Comparison of ENCODE assay signal across 18 cellular contexts in genomic region chr4:139910106-139910505, GRCh38.
"Had no signal": no experiment of that assay in that cellular context is flagged by ENCODE, and none has a peak within 500 bp of the region (broad histone marks: within the 10 kb centered on the region; RNA-seq: fewer than 3 reads in every experiment).

No MANE protein-coding gene starts in this region.

- ATAC-seq: activated CD8-positive, alpha-beta T cell treated with anti-CD3 and anti-CD28 coated beads, Interleukin-2, amount 10 ng/mL, durations not matched to agents 7 days and 5 days; esophagus mucosa; foreskin keratinocyte; left lung; naive thymus-derived CD8-positive, alpha-beta T cell; stimulated activated naive CD8-positive, alpha-beta T cell treated with anti-CD3 and anti-CD28 coated beads, Interleukin-15, Interleukin-2, amounts not matched to agents 100 U/mL and 50 U/mL, for 24 hours; T-helper 17 cell; upper lobe of right lung had no signal

- H3K4me3 ChIP-seq: left lung, ovary, prostate gland, thyroid gland, upper lobe of right lung had no signal

- H3K4me1 ChIP-seq: foreskin keratinocyte, prostate gland had no signal

- H3K27ac ChIP-seq: foreskin keratinocyte, left lung, ovary, prostate gland, thyroid gland, upper lobe of right lung had no signal

- H3K36me3 ChIP-seq: left lung, ovary, prostate gland, thyroid gland, upper lobe of right lung had no signal

- H3K9me3 ChIP-seq: left lung, ovary, prostate gland, thyroid gland, upper lobe of right lung had no signal

- DNase-seq: activated CD4-positive, alpha-beta T cell treated with anti-CD3 and anti-CD28 coated beads, Interleukin-2, amount 50 U/mL, for 1 hour; activated CD8-positive, alpha-beta T cell treated with anti-CD3 and anti-CD28 coated beads, Interleukin-2, amount 10 ng/mL, durations not matched to agents 7 days and 5 days; activated gamma-delta T cell treated with Interleukin-2 at 50 U/mL for 16 hours; aorta; central memory CD4-positive, alpha-beta T cell; effector memory CD4-positive, alpha-beta T cell; foreskin keratinocyte; left lung; naive thymus-derived CD8-positive, alpha-beta T cell; ovary; stimulated activated CD4-positive, alpha-beta T cell treated with anti-CD3 and anti-CD28 coated beads, Interleukin-4, amount 100 ng/mL, for 24 hours; stimulated activated naive CD8-positive, alpha-beta T cell treated with anti-CD3 and anti-CD28 coated beads, Interleukin-15, Interleukin-2, amounts not matched to agents 100 U/mL and 50 U/mL, for 24 hours; substantia nigra; T-helper 17 cell; thyroid gland; upper lobe of right lung had no signal

- H3K27me3 ChIP-seq: foreskin keratinocyte, left lung, ovary, thyroid gland, upper lobe of right lung had no signal
